ENCODE assay signal across 10 cellular contexts in the genomic region with DNA sequence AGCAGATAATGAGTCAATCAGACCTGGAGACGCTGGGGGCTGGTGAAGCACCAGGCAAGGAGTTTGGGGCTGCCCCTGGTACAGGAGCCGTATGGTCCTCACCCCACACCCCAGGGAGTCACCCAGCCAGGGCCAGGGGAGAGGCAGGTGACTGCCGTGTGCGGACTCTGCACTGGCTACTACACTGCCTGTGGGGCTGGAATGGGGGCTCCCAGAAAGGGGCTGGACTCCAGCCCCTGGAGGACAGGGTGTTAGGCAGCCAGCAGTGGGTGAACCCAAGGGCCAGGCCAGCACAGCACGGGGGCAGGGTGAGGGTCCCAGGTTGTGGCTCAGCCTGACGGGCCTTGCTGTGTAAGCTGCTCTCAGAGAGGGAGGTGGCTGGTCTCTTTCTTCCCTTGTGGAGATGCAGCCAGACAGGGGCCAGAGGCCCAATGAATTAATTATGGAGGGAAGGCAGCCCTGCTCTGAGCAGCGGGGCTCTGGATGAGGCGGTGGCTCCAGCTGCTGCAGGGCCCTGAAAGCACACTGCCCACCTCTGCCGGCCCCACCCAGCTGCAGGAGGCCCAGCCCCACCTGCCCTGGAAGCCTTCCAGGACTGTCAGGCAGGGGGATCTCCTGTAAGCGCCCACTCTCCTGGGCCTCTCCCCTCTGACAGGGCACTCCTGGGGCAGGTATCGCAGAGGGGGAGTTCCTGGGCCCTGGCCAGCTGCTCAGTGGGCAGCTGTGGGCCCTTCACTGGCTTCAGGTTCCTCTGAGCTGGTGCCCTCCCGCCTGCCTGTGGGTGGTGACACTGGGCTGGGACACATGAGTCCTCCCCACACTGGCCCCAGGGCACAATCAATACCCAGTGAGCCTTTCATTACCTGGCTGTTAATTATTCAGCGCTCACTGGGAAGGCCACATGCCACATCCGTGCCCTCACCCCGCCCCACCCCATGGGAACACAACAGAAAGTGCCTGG.
DNase-seq lines count a peak whose midpoint lies in the region; ATAC-seq and TF ChIP-seq lines count a peak whose summit lies in the region.
"Had no signal": no experiment of that assay in that cellular context is flagged by ENCODE, and none has a peak within 500 bp of the region (broad histone marks: within the 10 kb centered on the region; RNA-seq: fewer than 3 reads in every experiment).

No MANE protein-coding gene starts in this region.

- H3K27me3 ChIP-seq in osteoblast (ENCODE audit: insufficient read depth, low read length), result no peaks in the 10 kb centered on the region
- peaks cover 12% of the 10 kb centered on the region for H3K27me3 ChIP-seq in MM.1S (replicated peaks; ENCODE audit: insufficient read depth, low read length)

- H3K9me3 ChIP-seq in osteoblast (ENCODE audit: low read depth, low read length), result no peaks in the 10 kb centered on the region
- H3K9me3 ChIP-seq in MM.1S (replicated peaks; ENCODE audit: insufficient read depth, low read length), result no peaks in the 10 kb centered on the region

- H3K36me3 Mint-ChIP-seq in CD14-positive monocyte, result no peaks in the 10 kb centered on the region
- no peaks in the 10 kb centered on the region for H3K36me3 Mint-ChIP-seq in brain

- no peak overlapping the region for H3K9ac ChIP-seq in MM.1S (ENCODE audit: low read length)

- intact Hi-C loops in CD14-positive monocyte (cut with micrococcal nuclease), result no loop called here

- H3K9me2 ChIP-seq in MM.1S (replicated peaks; ENCODE audit: insufficient read depth, low read length), result no peaks in the 10 kb centered on the region

- H2AFZ ChIP-seq in osteoblast (ENCODE audit: low read length) (peak overlapping the region; percentile 67), MM.1S (ENCODE audit: low read length) (no peak overlapping the region)

- H3K27ac ChIP-seq in osteoblast (ENCODE audit: low read depth, low read length) (no peak overlapping the region), MM.1S (ENCODE audit: low read length) (no peak overlapping the region)

- H4K20me1 ChIP-seq in osteoblast (ENCODE audit: insufficient read depth, low read length) (no peaks in the 10 kb centered on the region), MM.1S (ENCODE audit: insufficient read depth, low read length) (no peaks in the 10 kb centered on the region)

- DNase-seq in CD14-positive monocyte (ENCODE audit: low spot score) (peak; percentile 41), NCI-H1417 treated with DMSO at 0.1 percent for 48 hours (lab: John Stamatoyannopoulos, UW) (peak; percentile 55), osteoblast (ENCODE audit: insufficient read length, low spot score, missing footprints) (peak; percentile 62), GM19240 (ENCODE audit: insufficient read length, low spot score) (no peak), MM.1S (no peak)
- DNase-seq: OCI-M1 had no signal

- H3F3A ChIP-seq in MM.1S (ENCODE audit: insufficient read depth, low read length), result no peaks in the 10 kb centered on the region

- H3K9me3 Mint-ChIP-seq in CD14-positive monocyte (peaks cover 0 to 2% (median 0%) of the 10 kb centered on the region in 7 donors), brain (peaks cover 2 to 13% (median 6%) of the 10 kb centered on the region in 5 experiments)
- H3K9me3 Mint-ChIP-seq: CD4-positive, alpha-beta T cell had no signal

- ATAC-seq in GM19395 (IDR thresholded peaks at IDR 0.05; ENCODE audit: unreplicated experiment) (no peak), GM18907 (IDR thresholded peaks at IDR 0.05; ENCODE audit: unreplicated experiment) (no peak)

- TF ChIP-seq CTCF in CD14-positive monocyte (IDR thresholded peaks at IDR 0.05), result no peak
- no peak for TF ChIP-seq CTCF in brain (conservative IDR thresholded peaks at IDR 0.05)
- TF ChIP-seq CTCF in osteoblast (IDR thresholded peaks at IDR 0.05; ENCODE audit: extremely low read depth, low read depth, low read length), result no peak
- TF ChIP-seq CTCF in MM.1S (IDR thresholded peaks at IDR 0.05; ENCODE audit: low read length), result no peak

- H3K4me3 Mint-ChIP-seq in CD14-positive monocyte, result no peak overlapping the region
- H3K4me3 Mint-ChIP-seq in brain, result peak overlapping the region in 1 of 5 experiments; percentile 55
- H3K4me3 Mint-ChIP-seq: CD4-positive, alpha-beta T cell had no signal

- H3K4me2 ChIP-seq in osteoblast (ENCODE audit: insufficient read depth, low read length) (peak overlapping the region; percentile 33), MM.1S (ENCODE audit: low read depth, low read length) (no peak overlapping the region)

- H3K4me1 ChIP-seq in osteoblast (ENCODE audit: insufficient read depth, low read length), result no peaks in the 10 kb centered on the region
- H3K4me1 ChIP-seq in MM.1S (ENCODE audit: low read length), result no peaks in the 10 kb centered on the region

- H3K4me3 ChIP-seq in osteoblast (ENCODE audit: insufficient read depth, low read length) (no peak overlapping the region), MM.1S (ENCODE audit: low read length) (no peak overlapping the region)

- H3K79me2 ChIP-seq in osteoblast (ENCODE audit: insufficient read depth, low read length) (no peaks in the 10 kb centered on the region), MM.1S (ENCODE audit: low read length) (no peaks in the 10 kb centered on the region)

- H3K27ac Mint-ChIP-seq in CD14-positive monocyte, result no peak overlapping the region
- H3K27ac Mint-ChIP-seq in brain, result peak overlapping the region in 4 of 5 experiments; percentile 69 to 87 (median 77)
- H3K27ac Mint-ChIP-seq: CD4-positive, alpha-beta T cell had no signal

- peaks cover 4% of the 10 kb centered on the region for H3K4me1 Mint-ChIP-seq in CD14-positive monocyte
- peaks cover 34% of the 10 kb centered on the region for H3K4me1 Mint-ChIP-seq in brain

- H3K27me3 Mint-ChIP-seq in CD14-positive monocyte (ENCODE audit: low read depth in 3 of 3) (peaks cover 0 to 5% (median 2%) of the 10 kb centered on the region in 3 donors), brain (no peaks in the 10 kb centered on the region)
- H3K27me3 Mint-ChIP-seq: CD4-positive, alpha-beta T cell had no signal

- no peaks in the 10 kb centered on the region for H3K36me3 ChIP-seq in osteoblast (ENCODE audit: insufficient read depth, low read length)
- H3K36me3 ChIP-seq in MM.1S (replicated peaks; ENCODE audit: insufficient read depth, low read length), result no peaks in the 10 kb centered on the region

Comparison
In these comparisons a context has a peak if more than half of its experiments do, and no peak if none do; other contexts are left out.
1. DNase-seq: peak in CD14-positive monocyte (single experiment), NCI-H1417 treated with DMSO at 0.1 percent for 48 hours (single experiment) and osteoblast (single experiment); none in GM19240 (single experiment) and MM.1S (single experiment).
2. H3K27ac Mint-ChIP-seq: peak in brain (4 of 5); none in CD14-positive monocyte (0 of 7).